ENCODE assay signal across 17 cellular contexts in the genomic region with DNA sequence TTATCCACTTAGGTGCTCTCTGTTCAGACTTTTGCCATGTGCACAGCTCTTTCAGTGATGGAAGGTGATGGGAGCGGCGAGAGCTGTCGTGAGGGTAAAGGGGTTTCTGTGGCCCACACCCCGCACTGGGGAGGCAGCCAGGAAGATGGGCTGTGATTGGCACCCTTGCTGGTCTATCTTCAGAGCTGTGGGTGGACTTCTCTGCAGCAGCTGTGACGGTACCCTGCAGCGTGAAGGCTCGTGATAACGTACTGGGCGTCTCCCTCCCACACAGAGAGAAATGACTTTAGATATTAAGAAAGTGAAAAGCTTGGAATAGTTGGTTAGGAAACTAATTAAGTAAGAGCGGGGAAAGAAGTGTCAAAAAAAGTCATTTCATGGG. TPM values are rescaled to one million over a fixed set of nuclear protein-coding genes. Genes with fewer than 3 reads are reported as not detected.
DNase-seq lines count a peak whose midpoint lies in the region; ATAC-seq and TF ChIP-seq lines count a peak whose summit lies in the region.
"Had no signal": no experiment of that assay in that cellular context is flagged by ENCODE, and none has a peak within 500 bp of the region (broad histone marks: within the 10 kb centered on the region; RNA-seq: fewer than 3 reads in every experiment).

No MANE protein-coding gene starts in this region.

- DNase-seq in activated CD4-positive, alpha-beta memory T cell treated with anti-CD3 and anti-CD28 coated beads for 36 hours: no peak
- no peak for DNase-seq in activated CD4-positive, alpha-beta memory T cell treated with anti-CD3 and anti-CD28 coated beads, Interleukin-2, amount 10 ng/mL, durations not matched to agents 7 days and 5 days
- no peak for DNase-seq in WTC11 (ENCODE audit: low spot score)
- no peak for DNase-seq in immature natural killer cell
- DNase-seq in testis: peak; percentile 85
- DNase-seq in mammary epithelial cell: no peak
- DNase-seq in DMS114 treated with DMSO at 0.1 percent for 48 hours (lab: John Stamatoyannopoulos, UW; ENCODE audit: unreplicated experiment): no peak
- DNase-seq in NCI-H187 (lab: John Stamatoyannopoulos, UW): no peak
- DNase-seq: IMR-90; NCI-H1092; NCI-H2227 treated with DMSO at 0.1 percent for 48 hours; stimulated activated CD8-positive, alpha-beta memory T cell treated with anti-CD3 and anti-CD28 coated beads, Interleukin-4, amount 100 ng/mL, for 48 hours; upper lobe of left lung had no signal

- no peak for TF ChIP-seq POLR2A in testis (IDR thresholded peaks at IDR 0.05)

- 50 to 56% methylated on average over 10 of the region's 10 CpGs for WGBS in testis, 2 donors
- 70% methylated on average over 10 of the region's 10 CpGs for WGBS in mammary epithelial cell (ENCODE audit: low coverage, missing lambda C conversion rate)

- in situ Hi-C loops in mammary epithelial cell (cut with MboI; ENCODE audit: low sequenced_read_pairs in 2 of 2): no loop called here

- peaks cover 37% of the 10 kb centered on the region for H3K4me1 Mint-ChIP-seq in activated CD4-positive, alpha-beta memory T cell treated with anti-CD3 and anti-CD28 coated beads for 36 hours (ENCODE audit: low read depth)
- H3K4me1 Mint-ChIP-seq in activated CD4-positive, alpha-beta memory T cell treated with anti-CD3 and anti-CD28 coated beads, Interleukin-2, amount 10 ng/mL, durations not matched to agents 7 days and 5 days: peaks cover 18% of the 10 kb centered on the region
- peaks cover 20% of the 10 kb centered on the region for H3K4me1 Mint-ChIP-seq in WTC11
- H3K4me1 Mint-ChIP-seq in immature natural killer cell: peaks cover 45 to 65% of the 10 kb centered on the region in 2 donors

- H3K79me2 ChIP-seq in mammary epithelial cell (ENCODE audit: insufficient read depth, low read length): peaks cover 96% of the 10 kb centered on the region

- BruUV-seq in mammary epithelial cell (replicated peaks; lab: Mats Ljungman, UMichigan): no TSS peak

- H3K27me3 ChIP-seq in testis (no peaks in the 10 kb centered on the region), mammary epithelial cell (ENCODE audit: insufficient read depth, low read length) (no peaks in the 10 kb centered on the region)
- H3K27me3 ChIP-seq: adrenal gland, heart left ventricle, upper lobe of left lung had no signal

- ATAC-seq in WTC11: no peak
- ATAC-seq: activated CD4-positive, CD25-positive, alpha-beta regulatory T cell treated with anti-CD3 and anti-CD28 coated beads, Interleukin-2, amount 50 U/mL, for 24 hours; left colon had no signal

- H3K36me3 ChIP-seq in testis (ENCODE audit: low read depth, missing control alignments) (no peaks in the 10 kb centered on the region), mammary epithelial cell (ENCODE audit: insufficient read depth, low read length) (peaks cover 17% of the 10 kb centered on the region)

- POLR2A ChIA-PET in activated CD4-positive, alpha-beta memory T cell treated with anti-CD3 and anti-CD28 coated beads for 36 hours (lab: Charles Lee): no interaction called here
- POLR2A ChIA-PET in activated CD4-positive, alpha-beta memory T cell treated with anti-CD3 and anti-CD28 coated beads, Interleukin-2, amount 10 ng/mL, durations not matched to agents 7 days and 5 days (lab: Charles Lee): interaction anchor here (1.1 kb wide), 1 partner anchor 20 kb away, joined by 3 read pairs; no protein-coding TSS in a partner anchor
- POLR2A ChIA-PET in WTC11 (lab: Charles Lee): no interaction called here

- dilution Hi-C loops in mammary epithelial cell (cut with HindIII; ENCODE audit: low sequenced_read_pairs): no loop called here

- H3K9me3 ChIP-seq in testis (no peaks in the 10 kb centered on the region), mammary epithelial cell (replicated peaks; ENCODE audit: insufficient read depth, low read length) (no peaks in the 10 kb centered on the region)
- H3K9me3 ChIP-seq: adrenal gland, heart left ventricle, upper lobe of left lung had no signal

- H3K4me3 ChIP-seq in testis (no peak overlapping the region), mammary epithelial cell (replicated peaks in 1 of 3; ENCODE audit: insufficient read depth in 1 of 3, low read depth in 2 of 3, low read length in 3 of 3) (no peak overlapping the region)
- H3K4me3 ChIP-seq: adrenal gland, heart left ventricle, upper lobe of left lung had no signal

- H3K27ac Mint-ChIP-seq in activated CD4-positive, alpha-beta memory T cell treated with anti-CD3 and anti-CD28 coated beads for 36 hours: peak overlapping the region; percentile 14
- no peak overlapping the region for H3K27ac Mint-ChIP-seq in activated CD4-positive, alpha-beta memory T cell treated with anti-CD3 and anti-CD28 coated beads, Interleukin-2, amount 10 ng/mL, durations not matched to agents 7 days and 5 days
- H3K27ac Mint-ChIP-seq in WTC11 (peak overlapping the region; percentile 51; the same call in 1 of the 2 replicates), immature natural killer cell (peak overlapping the region; percentile 47 to 87 (median 70))

- CTCF ChIA-PET in activated CD4-positive, alpha-beta memory T cell treated with anti-CD3 and anti-CD28 coated beads for 36 hours (lab: Charles Lee): interaction anchor here (1.2 kb wide), 1 partner anchor 54 kb away, joined by 3 read pairs; no protein-coding TSS in a partner anchor
- CTCF ChIA-PET in activated CD4-positive, alpha-beta memory T cell treated with anti-CD3 and anti-CD28 coated beads, Interleukin-2, amount 10 ng/mL, durations not matched to agents 7 days and 5 days (lab: Charles Lee): no interaction called here
- CTCF ChIA-PET in WTC11 (lab: Charles Lee): interaction anchor here (1.1 to 1.5 kb wide), 2 partner anchors 11 to 54 kb away, joined by 3 to 4 read pairs; no protein-coding TSS in a partner anchor
- CTCF ChIA-PET in mammary epithelial cell (lab: Charles Lee; ENCODE audit: low non-redundant PET): no interaction called here

- peaks cover 3% of the 10 kb centered on the region for H4K20me1 ChIP-seq in mammary epithelial cell (ENCODE audit: insufficient read depth, low read length)

- no peaks in the 10 kb centered on the region for H3K9me3 Mint-ChIP-seq in activated CD4-positive, alpha-beta memory T cell treated with anti-CD3 and anti-CD28 coated beads for 36 hours
- H3K9me3 Mint-ChIP-seq in activated CD4-positive, alpha-beta memory T cell treated with anti-CD3 and anti-CD28 coated beads, Interleukin-2, amount 10 ng/mL, durations not matched to agents 7 days and 5 days: no peaks in the 10 kb centered on the region
- H3K9me3 Mint-ChIP-seq in WTC11 (no peaks in the 10 kb centered on the region), immature natural killer cell (no peaks in the 10 kb centered on the region)

- H3K4me2 ChIP-seq in mammary epithelial cell (ENCODE audit: insufficient read depth, low read depth, low read length): no peak overlapping the region

- no peak for TF ChIP-seq CTCF in WTC11 (IDR thresholded peaks at IDR 0.05)
- no peak for TF ChIP-seq CTCF in testis (IDR thresholded peaks at IDR 0.05)
- TF ChIP-seq CTCF in mammary epithelial cell (conservative IDR thresholded peaks at IDR 0.05 in 1 of 2, IDR thresholded peaks at IDR 0.05 in 1 of 2; ENCODE audit: extremely low read depth in 1 of 2, insufficient read depth in 1 of 2, low read depth in 1 of 2, low read length in 2 of 2): no peak

- intact Hi-C loops in activated CD4-positive, alpha-beta memory T cell treated with anti-CD3 and anti-CD28 coated beads for 36 hours (cut with micrococcal nuclease): no loop called here
- intact Hi-C loops in testis (cut with DNase I; ENCODE audit: low total_unique reads): no loop called here
- intact Hi-C loops in mammary epithelial cell (cut with micrococcal nuclease): no loop called here

- H3K36me3 Mint-ChIP-seq in activated CD4-positive, alpha-beta memory T cell treated with anti-CD3 and anti-CD28 coated beads for 36 hours: peaks cover 2% of the 10 kb centered on the region
- H3K36me3 Mint-ChIP-seq in activated CD4-positive, alpha-beta memory T cell treated with anti-CD3 and anti-CD28 coated beads, Interleukin-2, amount 10 ng/mL, durations not matched to agents 7 days and 5 days (ENCODE audit: low read depth): peaks cover 7% of the 10 kb centered on the region
- H3K36me3 Mint-ChIP-seq in WTC11: peaks cover 3% of the 10 kb centered on the region
- no peaks in the 10 kb centered on the region for H3K36me3 Mint-ChIP-seq in immature natural killer cell

- H3K4me1 ChIP-seq in testis (peaks cover 23% of the 10 kb centered on the region), mammary epithelial cell (ENCODE audit: insufficient read depth, low read length) (peaks cover 37% of the 10 kb centered on the region)

- H3K27me3 Mint-ChIP-seq in activated CD4-positive, alpha-beta memory T cell treated with anti-CD3 and anti-CD28 coated beads for 36 hours: no peaks in the 10 kb centered on the region
- no peaks in the 10 kb centered on the region for H3K27me3 Mint-ChIP-seq in activated CD4-positive, alpha-beta memory T cell treated with anti-CD3 and anti-CD28 coated beads, Interleukin-2, amount 10 ng/mL, durations not matched to agents 7 days and 5 days
- H3K27me3 Mint-ChIP-seq in WTC11 (ENCODE audit: low read depth) (no peaks in the 10 kb centered on the region), immature natural killer cell (ENCODE audit: low read depth in 3 of 3) (no peaks in the 10 kb centered on the region)

- H3K27ac ChIP-seq in testis: peak overlapping the region; percentile 51 to 68
- H3K27ac ChIP-seq in mammary epithelial cell (ENCODE audit: insufficient read depth, low read depth, low read length): no peak overlapping the region
- H3K27ac ChIP-seq: upper lobe of left lung had no signal

- no peak overlapping the region for H3K9ac ChIP-seq in mammary epithelial cell (ENCODE audit: insufficient read depth, low read length)

- no peak overlapping the region for H3K4me3 Mint-ChIP-seq in activated CD4-positive, alpha-beta memory T cell treated with anti-CD3 and anti-CD28 coated beads for 36 hours
- no peak overlapping the region for H3K4me3 Mint-ChIP-seq in activated CD4-positive, alpha-beta memory T cell treated with anti-CD3 and anti-CD28 coated beads, Interleukin-2, amount 10 ng/mL, durations not matched to agents 7 days and 5 days
- H3K4me3 Mint-ChIP-seq in WTC11: no peak overlapping the region
- peak overlapping the region in 2 of 5 donors; percentile 42 to 47 for H3K4me3 Mint-ChIP-seq in immature natural killer cell

- no peak overlapping the region for H2AFZ ChIP-seq in mammary epithelial cell (ENCODE audit: low read depth, low read length)

TF ChIP-seq in WTC11, 78 proteins besides CTCF, POLR2A, EP300 and RAD21 (continues in another document):
- TF ChIP-seq JAZF1 (CRISPR knock-in tag; IDR thresholded peaks at IDR 0.05) (no peak), ESRRA (CRISPR knock-in tag; IDR thresholded peaks at IDR 0.05; ENCODE audit: borderline replicate concordance) (no peak)

RNA-seq across cellular contexts. Expression of a gene that starts 45.8 kb away (rescaled TPM):
- 100 to 1,000 TPM; 145 to 157 TPM for total RNA-seq in activated CD4-positive, alpha-beta memory T cell treated with anti-CD3 and anti-CD28 coated beads for 36 hours
- total RNA-seq in activated CD4-positive, alpha-beta memory T cell treated with anti-CD3 and anti-CD28 coated beads, Interleukin-2, amount 10 ng/mL, durations not matched to agents 7 days and 5 days: 100 to 1,000 TPM; 196 to 207 TPM
- 127 to 140 TPM (median 136 TPM) in 3 replicates for total RNA-seq in WTC11 (2021)
- 10 to 100 TPM in 1 of 3 donors, 1 to 10 TPM in 2; 1.2 to 15.1 (median 4.2) TPM for polyA plus RNA-seq in immature natural killer cell
- total RNA-seq in testis: 100 to 1,000 TPM; 304 to 337 TPM
- polyA plus RNA-seq in testis (ENCODE audit: insufficient read depth, low read depth, low replicate concordance): 191 TPM
- total RNA-seq in mammary epithelial cell: 100 to 1,000 TPM; 168 to 352 TPM
- 171 TPM for polyA plus RNA-seq in mammary epithelial cell
- polyA minus RNA-seq in mammary epithelial cell: 766 TPM

Comparison
In these comparisons a context has a peak if more than half of its experiments do, and no peak if none do; other contexts are left out.
1. CTCF ChIA-PET loops: an anchor here in activated CD4-positive, alpha-beta memory T cell treated with anti-CD3 and anti-CD28 coated beads for 36 hours (1.2 kb wide) and WTC11 (1.1 to 1.5 kb wide); none called in activated CD4-positive, alpha-beta memory T cell treated with anti-CD3 and anti-CD28 coated beads, Interleukin-2, amount 10 ng/mL, durations not matched to agents 7 days and 5 days and mammary epithelial cell.